ENCODE assay signal across 17 cellular contexts in genomic region chr1:162710349-162710748, GRCh38.
DNase-seq lines count a peak whose midpoint lies in the region; ATAC-seq and TF ChIP-seq lines count a peak whose summit lies in the region.
"Had no signal": no experiment of that assay in that cellular context is flagged by ENCODE, and none has a peak within 500 bp of the region (broad histone marks: within the 10 kb centered on the region; RNA-seq: fewer than 3 reads in every experiment).

No MANE protein-coding gene starts in this region.

- H3K36me3 ChIP-seq in adipocyte (ENCODE audit: control insufficient read depth, insufficient read depth, low read length, severe bottlenecking): peaks cover 33% of the 10 kb centered on the region
- H3K36me3 ChIP-seq in gastrocnemius medialis: no peaks in the 10 kb centered on the region
- H3K36me3 ChIP-seq: BLaER1 treated with 17β-estradiol and CSF1 and Interleukin-3, amounts not matched to agents 10 nM and 100 nM had no signal

- H3K9ac ChIP-seq in adipocyte (ENCODE audit: low read length): peak overlapping the region; percentile 78
- H3K9ac ChIP-seq: BLaER1 treated with 17β-estradiol and CSF1 and Interleukin-3, amounts not matched to agents 10 nM and 100 nM had no signal

- no peak overlapping the region for H3K4me3 Mint-ChIP-seq in immature natural killer cell
- H3K4me3 Mint-ChIP-seq: natural killer cell had no signal

- TF ChIP-seq POLR2A in gastrocnemius medialis (IDR thresholded peaks at IDR 0.05): no peak

- no peaks in the 10 kb centered on the region for H3K9me3 ChIP-seq in adipocyte (ENCODE audit: control insufficient read depth, low read length)
- no peaks in the 10 kb centered on the region for H3K9me3 ChIP-seq in gastrocnemius medialis
- H3K9me3 ChIP-seq: BLaER1 treated with 17β-estradiol and CSF1 and Interleukin-3, amounts not matched to agents 10 nM and 100 nM; body of pancreas had no signal

- intact Hi-C loops in left ventricle myocardium superior (cut with micrococcal nuclease) (no loop called here), gastrocnemius medialis (cut with DNase I; ENCODE audit: low total_unique reads) (no loop called here)

- H3K27me3 ChIP-seq in adipocyte (replicated peaks; ENCODE audit: control insufficient read depth, insufficient read depth, low read length) (no peaks in the 10 kb centered on the region), gastrocnemius medialis (no peaks in the 10 kb centered on the region)
- H3K27me3 ChIP-seq: BLaER1 treated with 17β-estradiol and CSF1 and Interleukin-3, amounts not matched to agents 10 nM and 100 nM; body of pancreas had no signal

- peak overlapping the region; percentile 21 to 61 (median 56) for H3K27ac ChIP-seq in gastrocnemius medialis
- H3K27ac ChIP-seq: BLaER1 treated with 17β-estradiol and CSF1 and Interleukin-3, amounts not matched to agents 10 nM and 100 nM; body of pancreas had no signal

- ATAC-seq in left ventricle myocardium superior (peak; percentile 51), gastrocnemius medialis (peak in 1 of 2 donors; percentile 9)
- ATAC-seq: body of pancreas, HCT116, natural killer cell had no signal

- no peak for TF ChIP-seq CTCF in AG10803 (conservative IDR thresholded peaks at IDR 0.05; ENCODE audit: low read length)
- no peak for TF ChIP-seq CTCF in gastrocnemius medialis (IDR thresholded peaks at IDR 0.05 in 4 of 5, conservative IDR thresholded peaks at IDR 0.05 in 1 of 5)

- H3K4me3 ChIP-seq in AG10803 (ENCODE audit: low read length): no peak overlapping the region
- peak overlapping the region; percentile 57 for H3K4me3 ChIP-seq in adipocyte (ENCODE audit: low read length)
- no peak overlapping the region for H3K4me3 ChIP-seq in gastrocnemius medialis
- H3K4me3 ChIP-seq: BLaER1 treated with 17β-estradiol and CSF1 and Interleukin-3, amounts not matched to agents 10 nM and 100 nM; body of pancreas had no signal

- peaks cover 0 to 3% (median 0%) of the 10 kb centered on the region in 3 donors for H3K36me3 Mint-ChIP-seq in immature natural killer cell
- H3K36me3 Mint-ChIP-seq: natural killer cell had no signal

- no peaks in the 10 kb centered on the region for H3K4me1 Mint-ChIP-seq in immature natural killer cell
- H3K4me1 Mint-ChIP-seq: natural killer cell had no signal

- in situ Hi-C loops in gastrocnemius medialis (cut with MboI; ENCODE audit: low sequenced_read_pairs in 4 of 4): no loop called here

- H3K9me3 Mint-ChIP-seq in immature natural killer cell: no peaks in the 10 kb centered on the region
- H3K9me3 Mint-ChIP-seq: natural killer cell had no signal

- peaks cover 0 to 2% (median 0%) of the 10 kb centered on the region in 3 donors for H3K27me3 Mint-ChIP-seq in immature natural killer cell (ENCODE audit: low read depth in 3 of 3)

- DNase-seq in AG10803 (ENCODE audit: low read depth) (peak; percentile 71), adipocyte (ENCODE audit: low read depth) (peak; percentile 77), left ventricle myocardium superior (no peak), gastrocnemius medialis (no peak), immature natural killer cell (no peak), ureter (ENCODE audit: low spot score) (no peak), NCI-H1694 (lab: John Stamatoyannopoulos, UW) (no peak)
- no peak for DNase-seq in activated CD4-positive, alpha-beta T cell treated with anti-CD3 and anti-CD28 coated beads for 48 hours
- DNase-seq: activated CD4-positive, alpha-beta T cell treated with anti-CD3 and anti-CD28 coated beads, Interleukin-2, amount 50 U/mL, for 4 hours; MM.1S; natural killer cell; NCI-H226; stimulated activated CD4-positive, alpha-beta T cell treated with anti-CD3 and anti-CD28 coated beads, Interleukin-12 subunit alpha, Interleukin-12 subunit beta, amount 100 ng/mL, for 4 hours; T-helper 2 cell had no signal

- H3K27ac Mint-ChIP-seq in immature natural killer cell: no peak overlapping the region
- H3K27ac Mint-ChIP-seq: natural killer cell had no signal

- H3K4me1 ChIP-seq in adipocyte (ENCODE audit: control insufficient read depth, insufficient read depth, low read length) (peaks cover 53% of the 10 kb centered on the region), gastrocnemius medialis (peaks cover 14 to 15% of the 10 kb centered on the region in 2 donors)
- H3K4me1 ChIP-seq: BLaER1 treated with 17β-estradiol and CSF1 and Interleukin-3, amounts not matched to agents 10 nM and 100 nM had no signal

Comparison
In these comparisons a context has a peak if more than half of its experiments do, and no peak if none do; other contexts are left out.
1. DNase-seq: peak in AG10803 (single experiment) and adipocyte (single experiment); none in left ventricle myocardium superior (single experiment), gastrocnemius medialis (0 of 2), immature natural killer cell (0 of 3), activated CD4-positive, alpha-beta T cell treated with anti-CD3 and anti-CD28 coated beads for 48 hours (single experiment), ureter (single experiment) and NCI-H1694 (single experiment).